In the genomic region with DNA sequence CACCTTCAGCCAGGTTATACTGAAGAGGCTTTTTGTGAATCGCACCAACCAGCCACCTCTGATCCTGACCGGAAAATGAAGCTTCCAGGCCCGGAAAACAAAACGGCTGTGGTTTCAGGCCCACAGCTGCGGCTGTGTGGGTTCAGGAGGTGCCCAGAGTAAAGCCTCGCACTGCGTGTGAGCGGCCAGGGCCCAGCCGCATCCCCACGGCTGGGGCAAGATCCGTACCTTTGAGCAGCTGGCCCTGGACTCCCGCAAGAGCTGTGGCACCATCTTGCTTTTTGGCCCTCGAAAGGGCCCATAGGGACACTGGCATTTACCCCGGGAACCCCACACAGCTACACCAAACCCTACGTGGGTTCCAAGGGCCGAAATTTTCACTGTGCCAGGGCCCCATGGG, we compare ENCODE assay signal across 8 cellular contexts.
"Had no signal": no experiment of that assay in that cellular context is flagged by ENCODE, and none has a peak within 500 bp of the region (broad histone marks: within the 10 kb centered on the region; RNA-seq: fewer than 3 reads in every experiment).

No MANE protein-coding gene starts in this region.

- H3K4me3 ChIP-seq: GM12878 had no signal

- ATAC-seq: GM12878 had no signal

- FAIRE-seq: G401.6, GM12878, GM12891, GM12892, GM18507, GM19239 had no signal

- DNase-seq: GDM1, GF-D8 had no signal
